In the genomic region with DNA sequence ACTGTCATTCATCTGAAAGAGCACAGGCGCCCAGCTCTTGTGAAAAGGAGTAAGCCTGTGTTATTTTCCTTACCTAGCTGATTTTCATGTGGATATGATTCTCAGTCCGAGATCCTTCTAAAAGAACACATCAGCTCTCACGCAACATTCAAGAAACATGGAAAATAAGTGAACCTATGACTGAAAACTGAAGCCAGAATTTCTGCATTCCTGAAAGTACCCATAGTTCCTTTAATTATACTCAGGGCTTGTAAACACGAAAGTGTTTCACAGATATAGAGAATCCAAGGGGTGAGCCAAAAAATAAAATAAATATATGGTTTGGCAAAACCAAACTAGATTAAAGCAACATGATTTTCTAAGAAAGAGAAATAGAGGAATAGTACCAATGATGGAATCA, we compare ENCODE assay signal across 18 cellular contexts.
DNase-seq lines count a peak whose midpoint lies in the region; ATAC-seq and TF ChIP-seq lines count a peak whose summit lies in the region.
"Had no signal": no experiment of that assay in that cellular context is flagged by ENCODE, and none has a peak within 500 bp of the region (broad histone marks: within the 10 kb centered on the region; RNA-seq: fewer than 3 reads in every experiment).

No MANE protein-coding gene starts in this region.

- no peaks in the 10 kb centered on the region for H3K36me3 Mint-ChIP-seq in mesothelial cell of epicardium
- H3K36me3 Mint-ChIP-seq: CD4-positive, CD25-positive, alpha-beta regulatory T cell; CD8-positive, alpha-beta T cell had no signal

- H3K27me3 Mint-ChIP-seq in mesothelial cell of epicardium (ENCODE audit: low read depth), result no peaks in the 10 kb centered on the region
- H3K27me3 Mint-ChIP-seq: CD4-positive, CD25-positive, alpha-beta regulatory T cell had no signal

- peaks cover 4% of the 10 kb centered on the region for H3K9me3 Mint-ChIP-seq in mesothelial cell of epicardium
- H3K9me3 Mint-ChIP-seq: CD8-positive, alpha-beta T cell had no signal

- H3K36me3 ChIP-seq in adipocyte (ENCODE audit: control insufficient read depth, insufficient read depth, low read length, severe bottlenecking), result no peaks in the 10 kb centered on the region
- H3K36me3 ChIP-seq: BLaER1 had no signal

- H3K4me3 ChIP-seq in adipocyte (ENCODE audit: low read length), result no peak overlapping the region
- H3K4me3 ChIP-seq: BLaER1, GM12878, GM23248 had no signal

- peaks cover 28% of the 10 kb centered on the region for H3K4me1 Mint-ChIP-seq in mesothelial cell of epicardium
- H3K4me1 Mint-ChIP-seq: CD4-positive, CD25-positive, alpha-beta regulatory T cell had no signal

- H3K9ac ChIP-seq in adipocyte (ENCODE audit: low read length), result no peak overlapping the region
- H3K9ac ChIP-seq: BLaER1, GM23248 had no signal

- H3K4me1 ChIP-seq in adipocyte (ENCODE audit: control insufficient read depth, insufficient read depth, low read length), result no peaks in the 10 kb centered on the region
- H3K4me1 ChIP-seq: BLaER1 had no signal

- ATAC-seq in HG02571 (IDR thresholded peaks at IDR 0.05; ENCODE audit: unreplicated experiment) (no peak), HG03280 (IDR thresholded peaks at IDR 0.05; ENCODE audit: unreplicated experiment) (no peak)
- ATAC-seq in activated CD4-positive, CD25-positive, alpha-beta regulatory T cell treated with anti-CD3 and anti-CD28 coated beads, Interleukin-2, amount 50 U/mL, for 24 hours, result no peak
- ATAC-seq: CD8-positive, alpha-beta T cell; GM12878 had no signal

- peak overlapping the region; percentile 28 for H3K27ac Mint-ChIP-seq in mesothelial cell of epicardium
- H3K27ac Mint-ChIP-seq: CD4-positive, CD25-positive, alpha-beta regulatory T cell; CD8-positive, alpha-beta T cell had no signal

- H3K4me3 Mint-ChIP-seq in mesothelial cell of epicardium, result no peak overlapping the region
- H3K4me3 Mint-ChIP-seq: CD4-positive, CD25-positive, alpha-beta regulatory T cell; CD8-positive, alpha-beta T cell had no signal

- peak; percentile 30 for DNase-seq in adipocyte (ENCODE audit: low read depth)
- peak; percentile 64 for DNase-seq in fibroblast of peridontal ligament (ENCODE audit: extremely low read depth)
- no peak for DNase-seq in mesothelial cell of epicardium (ENCODE audit: low spot score in 2 of 2, unreplicated experiment in 2 of 2)
- DNase-seq in COR-L47 (lab: John Stamatoyannopoulos, UW), result no peak
- DNase-seq: CD4-positive, CD25-positive, alpha-beta regulatory T cell; CD8-positive, alpha-beta T cell; DMS 273 treated with DMSO at 0.1 percent for 48 hours; DMS79; EL; GDM1; GM23248; H7; HCEC 1CT had no signal

- no peaks in the 10 kb centered on the region for H3K27me3 ChIP-seq in adipocyte (replicated peaks; ENCODE audit: control insufficient read depth, insufficient read depth, low read length)
- H3K27me3 ChIP-seq: BLaER1 had no signal

- no peak for TF ChIP-seq CTCF in mesothelial cell of epicardium (IDR thresholded peaks at IDR 0.05; ENCODE audit: unreplicated experiment)

- no peaks in the 10 kb centered on the region for H3K9me3 ChIP-seq in adipocyte (ENCODE audit: control insufficient read depth, low read length)
- H3K9me3 ChIP-seq: BLaER1 had no signal

Comparison
In these comparisons a context has a peak if more than half of its experiments do, and no peak if none do; other contexts are left out.
1. DNase-seq: peak in adipocyte (single experiment) and fibroblast of peridontal ligament (single experiment); none in mesothelial cell of epicardium (0 of 2) and COR-L47 (single experiment).